Comparison of ENCODE assay signal across 1 cellular context in the genomic region with DNA sequence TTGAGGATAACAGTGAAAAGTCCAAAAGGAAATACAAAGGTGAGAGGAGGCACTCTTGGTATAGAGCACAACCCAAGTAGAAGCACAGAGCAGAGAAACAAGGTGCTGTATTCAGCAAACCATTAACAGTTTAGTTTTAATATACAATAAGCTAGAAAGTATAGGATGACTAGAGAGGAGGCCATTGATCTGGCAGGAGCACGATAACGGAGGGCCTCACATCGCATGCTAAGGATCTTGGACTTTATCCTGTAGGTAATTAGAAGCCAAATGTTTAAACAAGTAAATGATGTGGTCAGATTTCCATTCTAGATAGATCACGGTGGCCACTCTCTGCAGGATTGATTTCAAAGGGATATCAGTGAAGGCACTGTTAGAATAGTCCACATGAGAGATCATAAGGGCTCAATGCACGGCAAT.
TF ChIP-seq lines count a peak whose summit lies in the region.

No MANE protein-coding gene starts in this region.

TF ChIP-seq in HepG2, 621 proteins besides CTCF, POLR2A, EP300 and RAD21 (continued from another document and continues in another):
- TF ChIP-seq MAF1 (CRISPR knock-in tag; IDR thresholded peaks at IDR 0.05; ENCODE audit: borderline replicate concordance) (no peak), ASH2L (IDR thresholded peaks at IDR 0.05; ENCODE audit: insufficient read length, low read depth, low read length) (peak; percentile 95), ZNF3 (CRISPR knock-in tag; IDR thresholded peaks at IDR 0.05) (no peak), ZBTB10 (CRISPR knock-in tag; IDR thresholded peaks at IDR 0.05; ENCODE audit: borderline replicate concordance) (no peak), CCDC6 (CRISPR knock-in tag; IDR thresholded peaks at IDR 0.05) (no peak), ZNF839 (CRISPR knock-in tag; IDR thresholded peaks at IDR 0.05; ENCODE audit: borderline replicate concordance) (no peak), CEBPB (IDR thresholded peaks at IDR 0.05; ENCODE audit: borderline replicate concordance, low read depth, low read length) (no peak), XBP1 (CRISPR knock-in tag; IDR thresholded peaks at IDR 0.05) (no peak), KLF15 (CRISPR knock-in tag; IDR thresholded peaks at IDR 0.05; ENCODE audit: borderline replicate concordance) (no peak), POGZ (CRISPR knock-in tag; IDR thresholded peaks at IDR 0.05) (peak; percentile 94), ZKSCAN8 (CRISPR knock-in tag; IDR thresholded peaks at IDR 0.05; ENCODE audit: borderline replicate concordance) (no peak), NFATC3 (CRISPR knock-in tag; IDR thresholded peaks at IDR 0.05) (no peak), GATA4 (IDR thresholded peaks at IDR 0.05; ENCODE audit: borderline replicate concordance, low read depth) (peak; percentile 71; the same call in 1 of the 2 replicates), IRF2 (CRISPR knock-in tag; IDR thresholded peaks at IDR 0.05) (peak; percentile 70; the same call in 1 of the 2 replicates), ATF1 (CRISPR knock-in tag; IDR thresholded peaks at IDR 0.05) (no peak), HMG20B (CRISPR knock-in tag; conservative IDR thresholded peaks at IDR 0.05) (0 out of 2 replicates have a peak, but pooled peaks have one; percentile 48), ZNF619 (CRISPR knock-in tag; IDR thresholded peaks at IDR 0.05) (no peak), HNF4A (CRISPR knock-in tag; IDR thresholded peaks at IDR 0.05) (peak; percentile 94), PRDM4 (CRISPR knock-in tag; IDR thresholded peaks at IDR 0.05; ENCODE audit: borderline replicate concordance) (no peak)
- TF ChIP-seq, protein P1, sequence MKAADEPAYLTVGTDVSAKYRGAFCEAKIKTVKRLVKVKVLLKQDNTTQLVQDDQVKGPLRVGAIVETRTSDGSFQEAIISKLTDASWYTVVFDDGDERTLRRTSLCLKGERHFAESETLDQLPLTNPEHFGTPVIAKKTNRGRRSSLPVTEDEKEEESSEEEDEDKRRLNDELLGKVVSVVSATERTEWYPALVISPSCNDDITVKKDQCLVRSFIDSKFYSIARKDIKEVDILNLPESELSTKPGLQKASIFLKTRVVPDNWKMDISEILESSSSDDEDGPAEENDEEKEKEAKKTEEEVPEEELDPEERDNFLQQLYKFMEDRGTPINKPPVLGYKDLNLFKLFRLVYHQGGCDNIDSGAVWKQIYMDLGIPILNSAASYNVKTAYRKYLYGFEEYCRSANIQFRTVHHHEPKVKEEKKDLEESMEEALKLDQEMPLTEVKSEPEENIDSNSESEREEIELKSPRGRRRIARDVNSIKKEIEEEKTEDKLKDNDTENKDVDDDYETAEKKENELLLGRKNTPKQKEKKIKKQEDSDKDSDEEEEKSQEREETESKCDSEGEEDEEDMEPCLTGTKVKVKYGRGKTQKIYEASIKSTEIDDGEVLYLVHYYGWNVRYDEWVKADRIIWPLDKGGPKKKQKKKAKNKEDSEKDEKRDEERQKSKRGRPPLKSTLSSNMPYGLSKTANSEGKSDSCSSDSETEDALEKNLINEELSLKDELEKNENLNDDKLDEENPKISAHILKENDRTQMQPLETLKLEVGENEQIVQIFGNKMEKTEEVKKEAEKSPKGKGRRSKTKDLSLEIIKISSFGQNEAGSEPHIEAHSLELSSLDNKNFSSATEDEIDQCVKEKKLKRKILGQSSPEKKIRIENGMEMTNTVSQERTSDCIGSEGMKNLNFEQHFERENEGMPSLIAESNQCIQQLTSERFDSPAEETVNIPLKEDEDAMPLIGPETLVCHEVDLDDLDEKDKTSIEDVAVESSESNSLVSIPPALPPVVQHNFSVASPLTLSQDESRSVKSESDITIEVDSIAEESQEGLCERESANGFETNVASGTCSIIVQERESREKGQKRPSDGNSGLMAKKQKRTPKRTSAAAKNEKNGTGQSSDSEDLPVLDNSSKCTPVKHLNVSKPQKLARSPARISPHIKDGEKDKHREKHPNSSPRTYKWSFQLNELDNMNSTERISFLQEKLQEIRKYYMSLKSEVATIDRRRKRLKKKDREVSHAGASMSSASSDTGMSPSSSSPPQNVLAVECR (CRISPR knock-in tag; IDR thresholded peaks at IDR 0.05; ENCODE audit: borderline replicate concordance) = no peak; the same call in 1 of the 2 replicates
- TF ChIP-seq, protein P2, sequence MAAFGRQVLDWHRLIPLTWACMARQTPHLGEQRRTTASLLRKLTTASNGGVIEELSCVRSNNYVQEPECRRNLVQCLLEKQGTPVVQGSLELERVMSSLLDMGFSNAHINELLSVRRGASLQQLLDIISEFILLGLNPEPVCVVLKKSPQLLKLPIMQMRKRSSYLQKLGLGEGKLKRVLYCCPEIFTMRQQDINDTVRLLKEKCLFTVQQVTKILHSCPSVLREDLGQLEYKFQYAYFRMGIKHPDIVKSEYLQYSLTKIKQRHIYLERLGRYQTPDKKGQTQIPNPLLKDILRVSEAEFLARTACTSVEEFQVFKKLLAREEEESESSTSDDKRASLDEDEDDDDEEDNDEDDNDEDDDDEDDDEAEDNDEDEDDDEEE (CRISPR knock-in tag; IDR thresholded peaks at IDR 0.05) = no peak
- TF ChIP-seq, protein P3, sequence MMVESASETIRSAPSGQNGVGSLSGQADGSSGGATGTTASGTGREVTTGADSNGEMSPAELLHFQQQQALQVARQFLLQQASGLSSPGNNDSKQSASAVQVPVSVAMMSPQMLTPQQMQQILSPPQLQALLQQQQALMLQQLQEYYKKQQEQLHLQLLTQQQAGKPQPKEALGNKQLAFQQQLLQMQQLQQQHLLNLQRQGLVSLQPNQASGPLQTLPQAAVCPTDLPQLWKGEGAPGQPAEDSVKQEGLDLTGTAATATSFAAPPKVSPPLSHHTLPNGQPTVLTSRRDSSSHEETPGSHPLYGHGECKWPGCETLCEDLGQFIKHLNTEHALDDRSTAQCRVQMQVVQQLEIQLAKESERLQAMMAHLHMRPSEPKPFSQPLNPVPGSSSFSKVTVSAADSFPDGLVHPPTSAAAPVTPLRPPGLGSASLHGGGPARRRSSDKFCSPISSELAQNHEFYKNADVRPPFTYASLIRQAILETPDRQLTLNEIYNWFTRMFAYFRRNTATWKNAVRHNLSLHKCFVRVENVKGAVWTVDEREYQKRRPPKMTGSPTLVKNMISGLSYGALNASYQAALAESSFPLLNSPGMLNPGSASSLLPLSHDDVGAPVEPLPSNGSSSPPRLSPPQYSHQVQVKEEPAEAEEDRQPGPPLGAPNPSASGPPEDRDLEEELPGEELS (CRISPR knock-in tag; IDR thresholded peaks at IDR 0.05) = peak; percentile 84
- TF ChIP-seq, protein P4, sequence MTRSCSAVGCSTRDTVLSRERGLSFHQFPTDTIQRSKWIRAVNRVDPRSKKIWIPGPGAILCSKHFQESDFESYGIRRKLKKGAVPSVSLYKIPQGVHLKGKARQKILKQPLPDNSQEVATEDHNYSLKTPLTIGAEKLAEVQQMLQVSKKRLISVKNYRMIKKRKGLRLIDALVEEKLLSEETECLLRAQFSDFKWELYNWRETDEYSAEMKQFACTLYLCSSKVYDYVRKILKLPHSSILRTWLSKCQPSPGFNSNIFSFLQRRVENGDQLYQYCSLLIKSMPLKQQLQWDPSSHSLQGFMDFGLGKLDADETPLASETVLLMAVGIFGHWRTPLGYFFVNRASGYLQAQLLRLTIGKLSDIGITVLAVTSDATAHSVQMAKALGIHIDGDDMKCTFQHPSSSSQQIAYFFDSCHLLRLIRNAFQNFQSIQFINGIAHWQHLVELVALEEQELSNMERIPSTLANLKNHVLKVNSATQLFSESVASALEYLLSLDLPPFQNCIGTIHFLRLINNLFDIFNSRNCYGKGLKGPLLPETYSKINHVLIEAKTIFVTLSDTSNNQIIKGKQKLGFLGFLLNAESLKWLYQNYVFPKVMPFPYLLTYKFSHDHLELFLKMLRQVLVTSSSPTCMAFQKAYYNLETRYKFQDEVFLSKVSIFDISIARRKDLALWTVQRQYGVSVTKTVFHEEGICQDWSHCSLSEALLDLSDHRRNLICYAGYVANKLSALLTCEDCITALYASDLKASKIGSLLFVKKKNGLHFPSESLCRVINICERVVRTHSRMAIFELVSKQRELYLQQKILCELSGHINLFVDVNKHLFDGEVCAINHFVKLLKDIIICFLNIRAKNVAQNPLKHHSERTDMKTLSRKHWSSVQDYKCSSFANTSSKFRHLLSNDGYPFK (CRISPR knock-in tag; IDR thresholded peaks at IDR 0.05; ENCODE audit: borderline replicate concordance) = no peak
- TF ChIP-seq, protein P5, sequence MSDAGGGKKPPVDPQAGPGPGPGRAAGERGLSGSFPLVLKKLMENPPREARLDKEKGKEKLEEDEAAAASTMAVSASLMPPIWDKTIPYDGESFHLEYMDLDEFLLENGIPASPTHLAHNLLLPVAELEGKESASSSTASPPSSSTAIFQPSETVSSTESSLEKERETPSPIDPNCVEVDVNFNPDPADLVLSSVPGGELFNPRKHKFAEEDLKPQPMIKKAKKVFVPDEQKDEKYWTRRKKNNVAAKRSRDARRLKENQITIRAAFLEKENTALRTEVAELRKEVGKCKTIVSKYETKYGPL (CRISPR knock-in tag; IDR thresholded peaks at IDR 0.05) = no peak
- TF ChIP-seq, protein P6, sequence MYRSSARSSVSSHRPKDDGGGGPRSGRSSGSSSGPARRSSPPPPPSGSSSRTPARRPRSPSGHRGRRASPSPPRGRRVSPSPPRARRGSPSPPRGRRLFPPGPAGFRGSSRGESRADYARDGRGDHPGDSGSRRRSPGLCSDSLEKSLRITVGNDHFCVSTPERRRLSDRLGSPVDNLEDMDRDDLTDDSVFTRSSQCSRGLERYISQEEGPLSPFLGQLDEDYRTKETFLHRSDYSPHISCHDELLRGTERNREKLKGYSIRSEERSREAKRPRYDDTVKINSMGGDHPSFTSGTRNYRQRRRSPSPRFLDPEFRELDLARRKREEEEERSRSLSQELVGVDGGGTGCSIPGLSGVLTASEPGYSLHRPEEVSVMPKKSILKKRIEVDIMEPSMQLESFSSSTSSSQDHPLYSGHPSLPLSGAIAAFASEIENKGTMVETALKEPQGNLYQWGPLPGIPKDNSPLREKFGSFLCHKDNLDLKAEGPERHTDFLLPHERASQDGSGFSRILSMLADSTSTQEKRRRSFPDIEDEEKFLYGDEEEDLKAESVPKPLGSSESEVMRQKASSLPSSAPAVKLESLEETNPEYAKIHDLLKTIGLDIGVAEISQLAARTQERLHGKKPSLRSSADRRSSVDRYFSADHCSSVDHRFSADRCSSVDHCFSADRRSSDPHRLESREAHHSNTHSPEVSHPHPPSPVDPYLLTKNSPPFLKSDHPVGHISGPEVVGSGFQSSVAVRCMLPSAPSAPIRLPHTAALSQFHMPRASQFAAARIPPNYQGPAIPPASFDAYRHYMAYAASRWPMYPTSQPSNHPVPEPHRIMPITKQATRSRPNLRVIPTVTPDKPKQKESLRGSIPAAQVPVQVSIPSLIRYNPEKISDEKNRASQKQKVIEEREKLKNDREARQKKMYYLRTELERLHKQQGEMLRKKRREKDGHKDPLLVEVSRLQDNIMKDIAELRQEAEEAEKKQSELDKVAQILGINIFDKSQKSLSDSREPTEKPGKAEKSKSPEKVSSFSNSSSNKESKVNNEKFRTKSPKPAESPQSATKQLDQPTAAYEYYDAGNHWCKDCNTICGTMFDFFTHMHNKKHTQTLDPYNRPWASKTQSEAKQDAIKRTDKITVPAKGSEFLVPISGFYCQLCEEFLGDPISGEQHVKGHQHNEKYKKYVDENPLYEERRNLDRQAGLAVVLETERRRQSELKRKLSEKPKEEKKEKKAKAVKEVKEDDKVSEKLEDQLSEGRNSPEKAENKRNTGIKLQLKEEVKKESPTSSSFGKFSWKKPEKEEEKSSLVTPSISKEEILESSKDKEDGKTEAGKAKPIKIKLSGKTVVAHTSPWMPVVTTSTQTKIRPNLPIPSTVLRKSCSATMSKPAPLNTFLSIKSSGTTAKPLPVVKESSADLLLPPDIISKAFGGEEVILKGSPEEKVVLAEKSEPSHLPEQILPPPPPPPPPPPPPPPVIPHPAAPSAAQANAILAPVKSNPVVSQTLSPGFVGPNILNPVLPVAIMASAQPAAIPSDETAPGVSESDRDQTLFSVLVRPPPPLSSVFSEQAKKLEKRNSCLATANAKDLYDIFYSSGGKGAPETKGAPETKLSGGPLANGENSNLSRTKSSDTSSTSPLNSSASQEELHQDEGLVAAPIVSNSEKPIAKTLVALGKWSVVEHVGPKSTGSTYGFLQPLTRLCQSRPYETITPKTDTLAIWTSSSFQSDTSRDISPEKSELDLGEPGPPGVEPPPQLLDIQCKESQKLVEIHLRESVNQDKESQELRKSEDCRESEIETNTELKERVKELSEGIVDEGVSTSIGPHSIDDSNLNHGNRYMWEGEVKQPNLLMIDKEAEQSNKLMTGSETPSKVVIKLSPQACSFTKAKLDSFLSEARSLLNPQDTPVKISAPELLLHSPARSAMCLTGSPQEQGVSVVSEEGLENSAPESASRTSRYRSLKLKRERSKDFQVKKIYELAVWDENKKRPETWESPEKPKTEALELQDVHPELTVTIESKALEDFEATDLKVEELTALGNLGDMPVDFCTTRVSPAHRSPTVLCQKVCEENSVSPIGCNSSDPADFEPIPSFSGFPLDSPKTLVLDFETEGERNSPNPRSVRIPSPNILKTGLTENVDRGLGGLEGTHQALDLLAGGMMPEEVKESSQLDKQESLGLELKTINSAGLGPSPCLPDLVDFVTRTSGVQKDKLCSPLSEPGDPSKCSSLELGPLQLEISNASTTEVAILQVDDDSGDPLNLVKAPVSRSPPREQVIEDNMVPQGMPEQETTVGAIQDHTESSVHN (CRISPR knock-in tag; IDR thresholded peaks at IDR 0.05) = no peak
